In the genomic region with DNA sequence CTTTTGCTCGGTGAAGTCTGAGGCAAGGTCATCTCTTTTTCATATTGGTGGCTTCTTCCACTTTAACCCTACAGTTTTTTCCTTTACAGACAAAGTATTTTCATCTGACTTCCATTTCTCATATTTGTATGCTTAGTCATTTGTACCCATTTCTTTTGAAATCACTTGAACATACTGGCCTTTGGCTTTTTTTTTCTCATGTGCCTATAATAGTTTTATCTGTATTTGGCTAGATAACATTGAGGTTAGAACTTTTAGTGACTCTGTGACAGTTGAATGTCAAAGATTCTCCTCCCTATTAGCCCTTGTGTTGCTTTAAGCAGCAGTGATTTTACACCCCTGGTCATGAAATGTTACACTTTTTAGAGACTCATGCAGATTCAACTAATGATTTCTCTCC, we compare ENCODE assay signal across 25 cellular contexts. TPM values are rescaled to one million over a fixed set of nuclear protein-coding genes. Genes with fewer than 3 reads are reported as not detected.
DNase-seq lines count a peak whose midpoint lies in the region; ATAC-seq, FAIRE-seq and TF ChIP-seq lines count a peak whose summit lies in the region.
"Had no signal": no experiment of that assay in that cellular context is flagged by ENCODE, and none has a peak within 500 bp of the region (broad histone marks: within the 10 kb centered on the region; RNA-seq: fewer than 3 reads in every experiment).

No MANE protein-coding gene starts in this region.

- no peak for DNase-seq in activated CD4-positive, alpha-beta T cell treated with anti-CD3 and anti-CD28 coated beads for 36 hours
- no peak for DNase-seq in activated CD4-positive, alpha-beta T cell treated with anti-CD3 and anti-CD28 coated beads for 1 hour
- DNase-seq in GM10248 (ENCODE audit: extremely low spot score) (peak; percentile 14), keratinocyte (ENCODE audit: low read depth, low spot score) (no peak), DMS153 (lab: John Stamatoyannopoulos, UW) (no peak)
- no peak for DNase-seq in activated CD4-positive, alpha-beta memory T cell treated with anti-CD3 and anti-CD28 coated beads, Interleukin-2, amount 10 ng/mL, durations not matched to agents 7 days and 5 days
- no peak for DNase-seq in naive thymus-derived CD8-positive, alpha-beta T cell
- DNase-seq: activated CD4-positive, alpha-beta T cell treated with anti-CD3 and anti-CD28 coated beads for 4 hours; adrenal gland; CD4-positive, alpha-beta T cell; effector CD4-positive, alpha-beta T cell; kidney glomerular epithelial cell; NCI-H1048; NCI-H187; NCI-H524 treated with DMSO at 0.1 percent for 48 hours; upper lobe of left lung had no signal

- no peaks in the 10 kb centered on the region for H3K9me3 ChIP-seq in keratinocyte (ENCODE audit: control insufficient read depth, low read depth, low read length)
- H3K9me3 ChIP-seq: adrenal gland, upper lobe of left lung had no signal

- peak overlapping the region; percentile 87 for H3K27ac Mint-ChIP-seq in activated CD4-positive, alpha-beta T cell treated with anti-CD3 and anti-CD28 coated beads for 36 hours
- peak overlapping the region; percentile 89 for H3K27ac Mint-ChIP-seq in activated CD4-positive, alpha-beta memory T cell treated with anti-CD3 and anti-CD28 coated beads, Interleukin-2, amount 10 ng/mL, durations not matched to agents 7 days and 5 days
- peak overlapping the region in 1 of 10 donors; percentile 6 for H3K27ac Mint-ChIP-seq in naive thymus-derived CD8-positive, alpha-beta T cell
- H3K27ac Mint-ChIP-seq: brain had no signal

- no peaks in the 10 kb centered on the region for H3K27me3 ChIP-seq in keratinocyte (ENCODE audit: control insufficient read depth, extremely low read depth, insufficient read depth, low read length)
- H3K27me3 ChIP-seq: adrenal gland, upper lobe of left lung had no signal

- H3K27me3 Mint-ChIP-seq in activated CD4-positive, alpha-beta T cell treated with anti-CD3 and anti-CD28 coated beads for 36 hours: no peaks in the 10 kb centered on the region
- no peaks in the 10 kb centered on the region for H3K27me3 Mint-ChIP-seq in activated CD4-positive, alpha-beta memory T cell treated with anti-CD3 and anti-CD28 coated beads, Interleukin-2, amount 10 ng/mL, durations not matched to agents 7 days and 5 days
- no peaks in the 10 kb centered on the region for H3K27me3 Mint-ChIP-seq in naive thymus-derived CD8-positive, alpha-beta T cell
- H3K27me3 Mint-ChIP-seq: brain; CD4-positive, alpha-beta T cell had no signal

- no peak overlapping the region for H3K27ac ChIP-seq in keratinocyte (ENCODE audit: control insufficient read depth, insufficient read depth, low read length)
- H3K27ac ChIP-seq: 22Rv1, adrenal gland, epithelial cell of prostate, upper lobe of left lung had no signal

- peak overlapping the region; percentile 30 for H3K4me3 Mint-ChIP-seq in activated CD4-positive, alpha-beta T cell treated with anti-CD3 and anti-CD28 coated beads for 36 hours
- H3K4me3 Mint-ChIP-seq in activated CD4-positive, alpha-beta memory T cell treated with anti-CD3 and anti-CD28 coated beads, Interleukin-2, amount 10 ng/mL, durations not matched to agents 7 days and 5 days: no peak overlapping the region
- H3K4me3 Mint-ChIP-seq in naive thymus-derived CD8-positive, alpha-beta T cell: no peak overlapping the region
- H3K4me3 Mint-ChIP-seq: brain had no signal

- peak overlapping the region; percentile 27 for H2AFZ ChIP-seq in keratinocyte (ENCODE audit: control insufficient read depth, low read length)

- H3K9ac ChIP-seq in keratinocyte (ENCODE audit: control insufficient read depth, extremely low read depth, insufficient read depth, low read length): no peak overlapping the region

- CTCF ChIA-PET in activated CD4-positive, alpha-beta T cell treated with anti-CD3 and anti-CD28 coated beads for 36 hours (lab: Charles Lee): interaction anchor here (0.9 kb wide), 1 partner anchor 123 kb away, joined by 3 read pairs; no protein-coding TSS in a partner anchor
- CTCF ChIA-PET in GM10248 (lab: Yijun Ruan, JAX): interaction anchor here (1.6 to 3.6 kb wide), 4 partner anchors 12 to 115 kb away, joined by 3 to 18 read pairs (median 6); no protein-coding TSS in a partner anchor
- CTCF ChIA-PET in activated CD4-positive, alpha-beta memory T cell treated with anti-CD3 and anti-CD28 coated beads, Interleukin-2, amount 10 ng/mL, durations not matched to agents 7 days and 5 days (lab: Charles Lee): no interaction called here

- H3K36me3 Mint-ChIP-seq in activated CD4-positive, alpha-beta T cell treated with anti-CD3 and anti-CD28 coated beads for 36 hours (ENCODE audit: low read depth): peaks cover 71% of the 10 kb centered on the region
- peaks cover 77% of the 10 kb centered on the region for H3K36me3 Mint-ChIP-seq in activated CD4-positive, alpha-beta memory T cell treated with anti-CD3 and anti-CD28 coated beads, Interleukin-2, amount 10 ng/mL, durations not matched to agents 7 days and 5 days (ENCODE audit: low read depth)
- H3K36me3 Mint-ChIP-seq in naive thymus-derived CD8-positive, alpha-beta T cell: no peaks in the 10 kb centered on the region
- H3K36me3 Mint-ChIP-seq: brain had no signal

- peak; percentile 41 for FAIRE-seq in keratinocyte (lab: Jason Lieb, UNC)

- H3K9me1 ChIP-seq in keratinocyte (ENCODE audit: control insufficient read depth, extremely low read depth, insufficient read depth, low read length): no peaks in the 10 kb centered on the region

- H3K4me3 ChIP-seq in keratinocyte (ENCODE audit: control insufficient read depth in 2 of 3, extremely low read depth in 1 of 3, insufficient read depth in 2 of 3, low read depth in 1 of 3, low read length in 3 of 3): no peak overlapping the region
- H3K4me3 ChIP-seq: adrenal gland, lung, upper lobe of left lung had no signal

- POLR2A ChIA-PET in activated CD4-positive, alpha-beta T cell treated with anti-CD3 and anti-CD28 coated beads for 36 hours (lab: Charles Lee): interaction anchor here (0.8 kb wide), 1 partner anchor 164 kb away, joined by 3 read pairs; no protein-coding TSS in a partner anchor
- POLR2A ChIA-PET in GM10248 (lab: Yijun Ruan, JAX): no interaction called here
- POLR2A ChIA-PET in activated CD4-positive, alpha-beta memory T cell treated with anti-CD3 and anti-CD28 coated beads, Interleukin-2, amount 10 ng/mL, durations not matched to agents 7 days and 5 days (lab: Charles Lee): interaction anchor here (1.0 to 6.7 kb wide), 8 partner anchors 10 to 164 kb away, joined by 4 to 114 read pairs (median 13); a partner anchor contains a TSS
- POLR2A ChIA-PET in naive thymus-derived CD8-positive, alpha-beta T cell (lab: Charles Lee): no interaction called here

- dilution Hi-C loops in keratinocyte (cut with MboI; ENCODE audit: extremely low pct_ligation_motif_present, low sequenced_read_pairs): no loop called here

- H3K9me3 Mint-ChIP-seq in activated CD4-positive, alpha-beta T cell treated with anti-CD3 and anti-CD28 coated beads for 36 hours (ENCODE audit: low read depth): no peaks in the 10 kb centered on the region
- H3K9me3 Mint-ChIP-seq in activated CD4-positive, alpha-beta memory T cell treated with anti-CD3 and anti-CD28 coated beads, Interleukin-2, amount 10 ng/mL, durations not matched to agents 7 days and 5 days: no peaks in the 10 kb centered on the region
- H3K9me3 Mint-ChIP-seq in naive thymus-derived CD8-positive, alpha-beta T cell: no peaks in the 10 kb centered on the region
- H3K9me3 Mint-ChIP-seq: brain; CD4-positive, alpha-beta T cell had no signal

- no peaks in the 10 kb centered on the region for H4K20me1 ChIP-seq in keratinocyte (ENCODE audit: control insufficient read depth, extremely low read depth, insufficient read depth, low read length)

- no peak overlapping the region for H3K4me2 ChIP-seq in keratinocyte (ENCODE audit: control insufficient read depth, extremely low read depth, insufficient read depth, low read depth, low read length)

- peaks cover 45% of the 10 kb centered on the region for H3K4me1 ChIP-seq in keratinocyte (ENCODE audit: control insufficient read depth, extremely low read depth, insufficient read depth, low read length)
- H3K4me1 ChIP-seq: upper lobe of left lung had no signal

- H3K4me1 Mint-ChIP-seq in activated CD4-positive, alpha-beta T cell treated with anti-CD3 and anti-CD28 coated beads for 36 hours: peaks cover 93% of the 10 kb centered on the region
- H3K4me1 Mint-ChIP-seq in activated CD4-positive, alpha-beta memory T cell treated with anti-CD3 and anti-CD28 coated beads, Interleukin-2, amount 10 ng/mL, durations not matched to agents 7 days and 5 days: peaks cover 91% of the 10 kb centered on the region
- peaks cover 9 to 67% (median 37%) of the 10 kb centered on the region in 4 donors for H3K4me1 Mint-ChIP-seq in naive thymus-derived CD8-positive, alpha-beta T cell

- ATAC-seq in activated CD4-positive, alpha-beta T cell treated with anti-CD3 and anti-CD28 coated beads for 36 hours: no peak
- no peak for ATAC-seq in GM21786 (IDR thresholded peaks at IDR 0.05; ENCODE audit: unreplicated experiment)
- ATAC-seq in naive thymus-derived CD8-positive, alpha-beta T cell: no peak
- ATAC-seq: HCT116, sciatic nerve had no signal

- no peaks in the 10 kb centered on the region for H3K79me2 ChIP-seq in keratinocyte (ENCODE audit: control insufficient read depth, insufficient read depth, low read length)

- no peaks in the 10 kb centered on the region for H3K36me3 ChIP-seq in keratinocyte (ENCODE audit: control insufficient read depth in 2 of 2, extremely low read depth in 1 of 2, insufficient read depth in 2 of 2, low read length in 2 of 2)
- H3K36me3 ChIP-seq: adrenal gland, upper lobe of left lung had no signal

- TF ChIP-seq CTCF in GM10248 (IDR thresholded peaks at IDR 0.05; ENCODE audit: control extremely low read depth, extremely low read depth, low read depth, missing control alignments): no peak
- TF ChIP-seq CTCF in keratinocyte (optimal IDR thresholded peaks at IDR 0.05 in 1 of 3, IDR thresholded peaks at IDR 0.05 in 1 of 3, conservative IDR thresholded peaks at IDR 0.05 in 1 of 3; ENCODE audit: extremely low read depth in 1 of 3, insufficient read depth in 2 of 3, low read length in 3 of 3): no peak

- intact Hi-C loops in activated CD4-positive, alpha-beta T cell treated with anti-CD3 and anti-CD28 coated beads for 36 hours (cut with DNase I, micrococcal nuclease): loop anchor here (5.0 to 10.0 kb wide), 6 partner anchors 67 to 1051 kb away; no protein-coding TSS in a partner anchor

RNA-seq across cellular contexts. Expression of a gene that starts 27.8 kb away (rescaled TPM):
- total RNA-seq in activated CD4-positive, alpha-beta T cell treated with anti-CD3 and anti-CD28 coated beads for 36 hours: 10 to 100 TPM; 77.9 to 99.2 TPM
- 10 to 100 TPM; 75.5 to 76.0 TPM for total RNA-seq in activated CD4-positive, alpha-beta memory T cell treated with anti-CD3 and anti-CD28 coated beads, Interleukin-2, amount 10 ng/mL, durations not matched to agents 7 days and 5 days
- 0.63 to 1.0 TPM (median 0.67 TPM) in 3 replicates for polyA plus RNA-seq in keratinocyte
- polyA plus RNA-seq in keratinocyte (2011; ENCODE audit: low read depth): 0.99 TPM
- polyA plus RNA-seq in keratinocyte (2011; cell fraction: cytosol; rRNA removed): 0.88 and 0.92 TPM in 2 replicates
- polyA plus RNA-seq in keratinocyte (2011; cell fraction: nucleus; rRNA removed): 0.53 and 0.99 TPM in 2 replicates
- polyA plus RNA-seq in keratinocyte (2012; ENCODE audit: low replicate concordance): 0.42 and 1.5 TPM in 2 replicates
- polyA minus RNA-seq in keratinocyte: 0.82 to 1.3 TPM in 2 of 3 replicates, not detected in the other
- 1.3 TPM for polyA minus RNA-seq in keratinocyte (2011; cell fraction: cytosol; rRNA and poly(A)+ RNA removed)
- 0.95 and 2.3 TPM in 2 replicates for polyA minus RNA-seq in keratinocyte (2011; cell fraction: nucleus; rRNA and poly(A)+ RNA removed)
- not detected for total RNA-seq in naive thymus-derived CD8-positive, alpha-beta T cell
- under 1 TPM; 0.11 to 0.52 (median 0.11) TPM for polyA plus RNA-seq in naive thymus-derived CD8-positive, alpha-beta T cell
- total RNA-seq: G401, RPMI7951 had no signal

Comparison
In these comparisons a context has a peak if more than half of its experiments do, and no peak if none do; other contexts are left out.
1. RNA of a gene that starts 27.8 kb away (total RNA-seq): 77.9 to 99.2 TPM in activated CD4-positive, alpha-beta T cell treated with anti-CD3 and anti-CD28 coated beads for 36 hours and 75.5 to 76.0 TPM in activated CD4-positive, alpha-beta memory T cell treated with anti-CD3 and anti-CD28 coated beads, Interleukin-2, amount 10 ng/mL, durations not matched to agents 7 days and 5 days; not detected in naive thymus-derived CD8-positive, alpha-beta T cell; every median in the first group is over 10 times any median in the second.
2. POLR2A ChIA-PET loops: an anchor here in activated CD4-positive, alpha-beta T cell treated with anti-CD3 and anti-CD28 coated beads for 36 hours (0.8 kb wide) and activated CD4-positive, alpha-beta memory T cell treated with anti-CD3 and anti-CD28 coated beads, Interleukin-2, amount 10 ng/mL, durations not matched to agents 7 days and 5 days (1.0 to 6.7 kb wide); none called in GM10248 and naive thymus-derived CD8-positive, alpha-beta T cell.